8 cellular contexts compared by ENCODE assay signal in genomic region chr6:20401403-20402180, GRCh38. TPM values are rescaled to one million over a fixed set of nuclear protein-coding genes. Genes with fewer than 3 reads are reported as not detected.
A peak's percentile ranks its signal among the peaks of the same experiment; 100 is the strongest.
DNase-seq lines count a peak whose midpoint lies in the region; ATAC-seq and TF ChIP-seq lines count a peak whose summit lies in the region.

E2F3 (plus strand) TSS chr6:20401879; CDS start chr6:20402233, 354 bp downstream.

- H3K27me3 ChIP-seq in PC-9 (ENCODE audit: insufficient read depth, low read depth), result no peaks in the 10 kb centered on the region

- H3K4me3 ChIP-seq in Jurkat, Clone E6-1 (ENCODE audit: low read length), result peak within 1 kb of the TSS; percentile 84
- peak within 1 kb of the TSS; percentile 93 for H3K4me3 ChIP-seq in PC-9
- H3K4me3 ChIP-seq in epithelial cell of proximal tubule (ENCODE audit: low read depth, low read length), result peak within 1 kb of the TSS; percentile 76

- H3K79me2 ChIP-seq in PC-9 (ENCODE audit: low read depth), result peaks cover 44% of the 10 kb centered on the region

- peaks cover 22% of the 10 kb centered on the region; the same call in 1 of the 2 replicates for H3F3A ChIP-seq in PC-9 (ENCODE audit: insufficient read depth, low read depth)

- peak; percentile 100 for DNase-seq in DMS153 (lab: John Stamatoyannopoulos, UW)
- DNase-seq in Jurkat, Clone E6-1 (ENCODE audit: low read depth, low spot score), result peak; percentile 100
- DNase-seq in PC-9, result peak; percentile 99 to 100
- DNase-seq in activated T-cell treated with anti-CD3 and anti-CD28 coated beads, Interleukin-2, amount 50 U/mL, for 1 hour, result peak; percentile 96
- peak; percentile 98 for DNase-seq in epithelial cell of proximal tubule (ENCODE audit: low read depth)
- peak; percentile 100 for DNase-seq in mucosa of gallbladder (ENCODE audit: low spot score)
- DNase-seq in stimulated activated CD8-positive, alpha-beta memory T cell treated with anti-CD3 and anti-CD28 coated beads, Interleukin-4, amount 100 ng/mL, for 4 hours (ENCODE audit: low read depth in 2 of 2, low spot score in 1 of 2), result peak; percentile 97 to 99

- peaks cover 9% of the 10 kb centered on the region; the same call in 1 of the 2 replicates for H3K36me3 ChIP-seq in PC-9 (ENCODE audit: low read depth)

- H3K27ac ChIP-seq in PC-9, result peak within 1 kb of the TSS; percentile 95

- TF ChIP-seq CTCF in PC-9 (conservative IDR thresholded peaks at IDR 0.05), result no peak
- no peak for TF ChIP-seq CTCF in epithelial cell of proximal tubule (conservative IDR thresholded peaks at IDR 0.05; ENCODE audit: low read depth, low read length)

- POLR2A ChIA-PET in PC-9 (lab: Charles Lee; ENCODE audit: unreplicated experiment), result interaction anchor here (0.6 kb wide), 1 partner anchor 67 kb away, joined by 3 read pairs; no protein-coding TSS in a partner anchor

- H3K9me2 ChIP-seq in PC-9 (ENCODE audit: insufficient read depth), result no peaks in the 10 kb centered on the region

- H4K20me1 ChIP-seq in PC-9 (ENCODE audit: insufficient read depth), result peaks cover 15% of the 10 kb centered on the region

- intact Hi-C loops in PC-9 (cut with micrococcal nuclease; ENCODE audit: unreplicated experiment), result loop anchor here (1.0 to 5.0 kb wide), 7 partner anchors 109 to 476 kb away; no protein-coding TSS in a partner anchor

- H3K4me2 ChIP-seq in PC-9, result peak within 1 kb of the TSS; percentile 95

- ATAC-seq in GM21619 (IDR thresholded peaks at IDR 0.05; ENCODE audit: unreplicated experiment), result peak; percentile 85

- CTCF ChIA-PET in PC-9 (lab: Charles Lee), result no interaction called here

- TSS peak; percentile 43 for BruUV-seq in PC-9 (replicated peaks; lab: Mats Ljungman, UMichigan)

- H3K9me3 ChIP-seq in PC-9 (ENCODE audit: insufficient read depth, low read depth), result no peaks in the 10 kb centered on the region

- H3K4me1 ChIP-seq in PC-9 (replicated peaks; ENCODE audit: insufficient read depth), result peaks cover 16% of the 10 kb centered on the region

- peak within 1 kb of the TSS; percentile 80 for H2AFZ ChIP-seq in PC-9

RNA-seq across cellular contexts. Expression of gene E2F3, which starts in this region (rescaled TPM):
- polyA plus RNA-seq in Jurkat, Clone E6-1 (2012; ENCODE audit: insufficient read depth, insufficient read length), result 24.1 TPM
- 15.7 and 20.0 TPM in 2 replicates for total RNA-seq in PC-9 (2021)
- 12.5 and 13.1 TPM in 2 replicates for total RNA-seq in epithelial cell of proximal tubule
- total RNA-seq in mucosa of gallbladder, result 7.7 TPM

Comparison
In these comparisons a context has a peak if more than half of its experiments do, and no peak if none do; other contexts are left out.
1. Peak in every context shown above with its lines: DNase-seq, ATAC-seq, H3K4me3 ChIP-seq and H3K27ac ChIP-seq.